13 cellular contexts compared by ENCODE assay signal in genomic region chr1:110607663-110608230, GRCh38. TPM values are rescaled to one million over a fixed set of nuclear protein-coding genes. Genes with fewer than 3 reads are reported as not detected.
DNase-seq lines count a peak whose midpoint lies in the region; ATAC-seq, FAIRE-seq and TF ChIP-seq lines count a peak whose summit lies in the region.
"Had no signal": no experiment of that assay in that cellular context is flagged by ENCODE, and none has a peak within 500 bp of the region (broad histone marks: within the 10 kb centered on the region; RNA-seq: fewer than 3 reads in every experiment).

No MANE protein-coding gene starts in this region.

- no peak overlapping the region for H3K27ac Mint-ChIP-seq in stimulated activated naive CD8-positive, alpha-beta T cell treated with anti-CD3 and anti-CD28 coated beads, Interleukin-15, Interleukin-2, amounts not matched to agents 100 ng/mL and 50 ng/mL, for 24 hours
- H3K27ac Mint-ChIP-seq in nephron, result no peak overlapping the region
- H3K27ac Mint-ChIP-seq: nephron progenitor cell had no signal

- intact Hi-C loops in dorsolateral prefrontal cortex (cut with DNase I) (no loop called here), upper lobe of right lung (cut with DNase I) (no loop called here)

- H3K4me3 ChIP-seq in dorsolateral prefrontal cortex (peak overlapping the region; percentile 43 to 90 (median 79)), upper lobe of right lung (no peak overlapping the region), SJCRH30 (no peak overlapping the region), small intestine (ENCODE audit: low read depth in 1 of 2, low read length in 2 of 2) (peak overlapping the region in 1 of 2 donors; percentile 42)

- H3K27me3 ChIP-seq in dorsolateral prefrontal cortex (no peaks in the 10 kb centered on the region), upper lobe of right lung (peaks cover 55% of the 10 kb centered on the region), SJCRH30 (peaks cover 20% of the 10 kb centered on the region), small intestine (ENCODE audit: control insufficient read depth in 2 of 2, insufficient read depth in 2 of 2, low read length in 2 of 2) (peaks cover 2 to 28% of the 10 kb centered on the region in 2 donors)

- peak overlapping the region in 58 of 59 donors; percentile 33 to 98 (median 93) for H3K27ac ChIP-seq in dorsolateral prefrontal cortex
- H3K27ac ChIP-seq in upper lobe of right lung, result no peak overlapping the region
- H3K27ac ChIP-seq in SJCRH30, result no peak overlapping the region
- no peak overlapping the region for H3K27ac ChIP-seq in small intestine (ENCODE audit: low read depth in 1 of 2, low read length in 1 of 2)
- H3K27ac ChIP-seq: body of pancreas, foreskin keratinocyte had no signal

- peaks cover 15% of the 10 kb centered on the region for H3K4me1 ChIP-seq in upper lobe of right lung
- no peaks in the 10 kb centered on the region for H3K4me1 ChIP-seq in SJCRH30
- H3K4me1 ChIP-seq in small intestine (ENCODE audit: control insufficient read depth in 2 of 2, insufficient read depth in 1 of 2, low read depth in 1 of 2, low read length in 1 of 2), result no peaks in the 10 kb centered on the region
- H3K4me1 ChIP-seq: foreskin keratinocyte had no signal

- no peaks in the 10 kb centered on the region for H3K36me3 Mint-ChIP-seq in stimulated activated naive CD8-positive, alpha-beta T cell treated with anti-CD3 and anti-CD28 coated beads, Interleukin-15, Interleukin-2, amounts not matched to agents 100 ng/mL and 50 ng/mL, for 24 hours (ENCODE audit: low read depth)
- H3K36me3 Mint-ChIP-seq in nephron (ENCODE audit: low read depth), result no peaks in the 10 kb centered on the region

- FAIRE-seq in RCC 7860 (lab: Jason Lieb, UNC) (no peak), small intestine (lab: Jason Lieb, UNC) (no peak)
- FAIRE-seq: D721Med had no signal

- 2 to 8% (median 8%) methylated on average over 21 of the region's 21 CpGs for WGBS in small intestine, 3 donors

- H3K4me3 Mint-ChIP-seq in stimulated activated naive CD8-positive, alpha-beta T cell treated with anti-CD3 and anti-CD28 coated beads, Interleukin-15, Interleukin-2, amounts not matched to agents 100 ng/mL and 50 ng/mL, for 24 hours, result peak overlapping the region; percentile 31
- H3K4me3 Mint-ChIP-seq in nephron, result peak overlapping the region; percentile 37 to 49 (median 38)

- ATAC-seq in stimulated activated naive CD8-positive, alpha-beta T cell treated with anti-CD3 and anti-CD28 coated beads, Interleukin-15, Interleukin-2, amounts not matched to agents 100 U/mL and 50 U/mL, for 24 hours, result no peak
- no peak for ATAC-seq in upper lobe of right lung

- H3K4me1 Mint-ChIP-seq in stimulated activated naive CD8-positive, alpha-beta T cell treated with anti-CD3 and anti-CD28 coated beads, Interleukin-15, Interleukin-2, amounts not matched to agents 100 ng/mL and 50 ng/mL, for 24 hours (ENCODE audit: low read depth), result peaks cover 7% of the 10 kb centered on the region
- peaks cover 5% of the 10 kb centered on the region for H3K4me1 Mint-ChIP-seq in nephron

- H3K9me3 Mint-ChIP-seq in stimulated activated naive CD8-positive, alpha-beta T cell treated with anti-CD3 and anti-CD28 coated beads, Interleukin-15, Interleukin-2, amounts not matched to agents 100 ng/mL and 50 ng/mL, for 24 hours, result no peaks in the 10 kb centered on the region
- no peaks in the 10 kb centered on the region for H3K9me3 Mint-ChIP-seq in nephron
- H3K9me3 Mint-ChIP-seq: nephron progenitor cell had no signal

- peaks cover 56% of the 10 kb centered on the region for H3K27me3 Mint-ChIP-seq in stimulated activated naive CD8-positive, alpha-beta T cell treated with anti-CD3 and anti-CD28 coated beads, Interleukin-15, Interleukin-2, amounts not matched to agents 100 ng/mL and 50 ng/mL, for 24 hours
- H3K27me3 Mint-ChIP-seq in nephron (ENCODE audit: low read depth), result peaks cover 95% of the 10 kb centered on the region

- no peak for TF ChIP-seq CTCF in dorsolateral prefrontal cortex (IDR thresholded peaks at IDR 0.05 in 54 of 56, conservative IDR thresholded peaks at IDR 0.05 in 2 of 56; ENCODE audit: low read depth in 1 of 56, partially characterized antibody in 56 of 56)
- no peak for TF ChIP-seq CTCF in nephron (IDR thresholded peaks at IDR 0.05; ENCODE audit: unreplicated experiment in 3 of 3)
- TF ChIP-seq CTCF in upper lobe of right lung (IDR thresholded peaks at IDR 0.05), result no peak

- H3K9me3 ChIP-seq in upper lobe of right lung (no peaks in the 10 kb centered on the region), SJCRH30 (replicated peaks) (no peaks in the 10 kb centered on the region), small intestine (ENCODE audit: control insufficient read depth, low read depth) (no peaks in the 10 kb centered on the region)
- H3K9me3 ChIP-seq: body of pancreas had no signal

- H3K36me3 ChIP-seq in upper lobe of right lung (no peaks in the 10 kb centered on the region), SJCRH30 (no peaks in the 10 kb centered on the region), small intestine (ENCODE audit: control insufficient read depth in 2 of 2, insufficient read depth in 2 of 2, low read length in 2 of 2) (no peaks in the 10 kb centered on the region)

- DNase-seq in stimulated activated naive CD8-positive, alpha-beta T cell treated with anti-CD3 and anti-CD28 coated beads, Interleukin-15, Interleukin-2, amounts not matched to agents 100 U/mL and 50 U/mL, for 24 hours, result no peak
- DNase-seq in dorsolateral prefrontal cortex (peak in 7 of 10 donors; percentile 33 to 57 (median 53)), upper lobe of right lung (no peak), RCC 7860 (ENCODE audit: low spot score) (no peak), SJCRH30 (no peak), small intestine (no peak)
- DNase-seq: foreskin keratinocyte had no signal

RNA-seq across cellular contexts. Expression of gene KCNA2, which starts 1.6 kb away (rescaled TPM):
- total RNA-seq in dorsolateral prefrontal cortex (100 to 1,000 TPM in 119 of 120 experiments, 10 to 100 TPM in 1; 66.5 to 334 (median 205) TPM), upper lobe of right lung (0.64 TPM)
- not detected in 2 replicates for total RNA-seq in SJCRH30 (2014; rRNA removed; shearing (Covaris generic))
- polyA plus RNA-seq in small intestine, result under 1 TPM in 1 of 3 donors, not detected in 2; 0.28 TPM
- total RNA-seq: foreskin keratinocyte, HT1080 had no signal
- polyA plus RNA-seq: foreskin keratinocyte had no signal

Comparison
In these comparisons a context has a peak if more than half of its experiments do, and no peak if none do; other contexts are left out.
1. DNase-seq: peak in dorsolateral prefrontal cortex (7 of 10); none in stimulated activated naive CD8-positive, alpha-beta T cell treated with anti-CD3 and anti-CD28 coated beads, Interleukin-15, Interleukin-2, amounts not matched to agents 100 U/mL and 50 U/mL, for 24 hours (single experiment), upper lobe of right lung (single experiment), RCC 7860 (single experiment), SJCRH30 (0 of 2) and small intestine (single experiment).
2. H3K27ac ChIP-seq: peak in dorsolateral prefrontal cortex (58 of 59); none in upper lobe of right lung (single experiment), SJCRH30 (single experiment) and small intestine (0 of 2).
3. H3K4me3 ChIP-seq: peak in dorsolateral prefrontal cortex (59 of 59); none in upper lobe of right lung (single experiment) and SJCRH30 (single experiment).
4. RNA of gene KCNA2, which starts 1.6 kb away (total RNA-seq): 66.5 to 334 TPM in dorsolateral prefrontal cortex; 0.64 TPM in upper lobe of right lung (single experiment) and not detected in SJCRH30; every median in the first group is over 10 times any median in the second.